In genomic region chr1:184953600-184954219, GRCh38 we compare ENCODE assay signal across 11 cellular contexts. TPM values are rescaled to one million over a fixed set of nuclear protein-coding genes. Genes with fewer than 3 reads are reported as not detected.
DNase-seq lines count a peak whose midpoint lies in the region; ATAC-seq and TF ChIP-seq lines count a peak whose summit lies in the region.
"Had no signal": no experiment of that assay in that cellular context is flagged by ENCODE, and none has a peak within 500 bp of the region (broad histone marks: within the 10 kb centered on the region; RNA-seq: fewer than 3 reads in every experiment).

No MANE protein-coding gene starts in this region.

- no peaks in the 10 kb centered on the region for H3K27me3 Mint-ChIP-seq in CD8-positive, alpha-beta T cell (ENCODE audit: low read depth)
- H3K27me3 Mint-ChIP-seq: brain had no signal

- no peak overlapping the region for H3K27ac ChIP-seq in CD8-positive, alpha-beta T cell (ENCODE audit: low read depth, low read length)
- peak overlapping the region; percentile 55 for H3K27ac ChIP-seq in mesodermal cell (ENCODE audit: low read depth, low read length, severe bottlenecking)

- no peak overlapping the region for H3K4me3 ChIP-seq in CD8-positive, alpha-beta T cell (ENCODE audit: low read depth, low read length)
- no peak overlapping the region for H3K4me3 ChIP-seq in astrocyte of the spinal cord (ENCODE audit: low read depth, low read length)
- H3K4me3 ChIP-seq in mesodermal cell (ENCODE audit: extremely low read depth, insufficient read depth, low read length, poor library complexity, severe bottlenecking), result no peak overlapping the region
- H3K4me3 ChIP-seq in HAP-1, result no peak overlapping the region

- CTCF ChIA-PET in CD8-positive, alpha-beta T cell (lab: Charles Lee), result no interaction called here

- 50 to 67% methylated on average over 2 to 3 of the region's 6 CpGs for WGBS in mesodermal cell (ENCODE audit: insufficient coverage in 2 of 2), 2 experiments

- DNase-seq in CD8-positive, alpha-beta T cell, result no peak
- DNase-seq in HS-5 (ENCODE audit: low read depth) (peak; percentile 65), astrocyte of the spinal cord (ENCODE audit: low read depth, low spot score) (peak; percentile 61), GM19238 (ENCODE audit: insufficient read length, low spot score) (no peak), C1 segment of cervical spinal cord (lab: John Stamatoyannopoulos, UW) (no peak), HAP-1 (ENCODE audit: low spot score in 2 of 2) (no peak), SW480 (ENCODE audit: low spot score) (no peak)
- DNase-seq: NCI-H748 treated with DMSO at 0.1 percent for 48 hours, posterior cingulate gyrus had no signal

- no peaks in the 10 kb centered on the region for H3K36me3 Mint-ChIP-seq in CD8-positive, alpha-beta T cell
- H3K36me3 Mint-ChIP-seq: brain had no signal

- no peaks in the 10 kb centered on the region for H3K36me3 ChIP-seq in CD8-positive, alpha-beta T cell (ENCODE audit: insufficient read depth, low read length)
- H3K36me3 ChIP-seq in mesodermal cell (ENCODE audit: control insufficient read depth, insufficient read depth, low read length) (no peaks in the 10 kb centered on the region), HAP-1 (replicated peaks) (no peaks in the 10 kb centered on the region)

- no peaks in the 10 kb centered on the region for H3K4me1 ChIP-seq in CD8-positive, alpha-beta T cell (ENCODE audit: insufficient read depth, low read length)
- H3K4me1 ChIP-seq in mesodermal cell (ENCODE audit: control insufficient read depth, insufficient read depth, low read length, poor library complexity, severe bottlenecking) (peaks cover 13% of the 10 kb centered on the region), HAP-1 (no peaks in the 10 kb centered on the region)

- POLR2A ChIA-PET in CD8-positive, alpha-beta T cell (lab: Charles Lee), result no interaction called here

- H3K9me3 ChIP-seq in CD8-positive, alpha-beta T cell (ENCODE audit: low read length), result no peaks in the 10 kb centered on the region
- H3K9me3 ChIP-seq in mesodermal cell (ENCODE audit: control insufficient read depth, low read length) (no peaks in the 10 kb centered on the region), HAP-1 (no peaks in the 10 kb centered on the region)

- intact Hi-C loops in CD8-positive, alpha-beta T cell (cut with DNase I, micrococcal nuclease), result no loop called here

- no peaks in the 10 kb centered on the region for H3K27me3 ChIP-seq in CD8-positive, alpha-beta T cell (ENCODE audit: insufficient read depth, low read length)
- no peaks in the 10 kb centered on the region for H3K27me3 ChIP-seq in HAP-1 (ENCODE audit: low read depth)

- peak; percentile 34 for ATAC-seq in CD8-positive, alpha-beta T cell

- in situ Hi-C loops in astrocyte of the spinal cord (cut with HindIII; ENCODE audit: low sequenced_read_pairs) (no loop called here), HAP-1 (cut with MboI; ENCODE audit: low sequenced_read_pairs) (no loop called here)

- H3K4me3 Mint-ChIP-seq in CD8-positive, alpha-beta T cell, result no peak overlapping the region
- H3K4me3 Mint-ChIP-seq: brain had no signal

- peaks cover 13% of the 10 kb centered on the region for H3K4me1 Mint-ChIP-seq in CD8-positive, alpha-beta T cell (ENCODE audit: low read depth)

- H3K27ac Mint-ChIP-seq in CD8-positive, alpha-beta T cell, result no peak overlapping the region
- H3K27ac Mint-ChIP-seq: brain had no signal

- no peaks in the 10 kb centered on the region for H3K9me3 Mint-ChIP-seq in CD8-positive, alpha-beta T cell
- H3K9me3 Mint-ChIP-seq: brain had no signal

- no peak for TF ChIP-seq CTCF in CD8-positive, alpha-beta T cell (IDR thresholded peaks at IDR 0.05)
- no peak for TF ChIP-seq CTCF in astrocyte of the spinal cord (IDR thresholded peaks at IDR 0.05; ENCODE audit: low read depth, low read length)

RNA-seq across cellular contexts. Expression of gene NIBAN1, which starts 20.6 kb away (rescaled TPM):
- total RNA-seq in CD8-positive, alpha-beta T cell, result 10 to 100 TPM; 10.3 to 13.5 TPM
- 2.9 TPM for polyA plus RNA-seq in mesodermal cell (2013, experiment 1 of 2)
- polyA plus RNA-seq in mesodermal cell (2013, experiment 2 of 2), result 2.8 TPM

Comparison
In these comparisons a context has a peak if more than half of its experiments do, and no peak if none do; other contexts are left out.
1. DNase-seq: peak in HS-5 (single experiment) and astrocyte of the spinal cord (single experiment); none in CD8-positive, alpha-beta T cell (0 of 7), GM19238 (single experiment), C1 segment of cervical spinal cord (0 of 14), HAP-1 (0 of 2) and SW480 (single experiment).